Comparison of ENCODE assay signal across 1 cellular context in the genomic region with DNA sequence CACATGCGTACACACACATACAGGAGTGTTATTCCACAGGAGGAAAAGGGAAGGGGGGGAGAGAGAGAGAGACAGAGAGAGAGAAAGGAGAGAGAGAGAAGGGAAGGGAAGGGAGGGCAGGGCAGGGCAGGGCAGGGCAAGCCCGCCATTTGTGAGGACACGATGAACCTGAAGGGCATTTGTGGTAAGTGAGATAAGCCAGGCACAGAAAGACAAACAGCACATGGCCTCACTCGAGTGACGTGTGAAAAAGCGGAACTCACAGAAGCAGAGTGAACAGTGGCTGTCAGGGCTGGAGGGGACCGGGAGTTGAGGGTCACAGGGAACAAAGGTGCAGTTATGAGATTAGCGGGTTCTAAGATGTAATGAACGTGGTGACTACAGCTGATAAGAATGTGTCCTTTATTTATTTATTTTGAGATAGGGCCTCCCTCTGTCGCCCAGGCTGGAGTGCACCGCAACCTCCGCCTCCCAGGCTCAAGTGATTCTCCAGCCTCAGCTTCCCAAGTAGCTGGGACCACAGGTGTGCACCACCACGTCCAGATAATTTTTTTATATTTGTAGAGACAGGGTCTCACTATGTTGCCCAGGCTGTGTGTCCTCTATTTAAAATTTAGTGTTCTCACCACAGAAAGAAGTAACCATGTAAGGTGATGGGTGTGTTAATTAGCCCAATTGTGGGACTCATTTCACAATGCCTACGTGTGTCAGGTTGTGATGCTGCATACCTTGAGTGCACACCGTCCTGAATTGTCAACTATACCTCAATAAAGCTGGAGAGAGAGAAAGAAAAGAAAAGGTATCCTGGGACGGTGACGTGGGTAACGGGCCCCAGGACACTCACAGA.
A peak's percentile ranks its signal among the peaks of the same experiment; 100 is the strongest.
TF ChIP-seq lines count a peak whose summit lies in the region.

No MANE protein-coding gene starts in this region.

TF ChIP-seq in K562, 482 proteins besides CTCF, POLR2A, EP300 and RAD21 (continued from another document and continues in another):
- TF ChIP-seq, protein P1, sequence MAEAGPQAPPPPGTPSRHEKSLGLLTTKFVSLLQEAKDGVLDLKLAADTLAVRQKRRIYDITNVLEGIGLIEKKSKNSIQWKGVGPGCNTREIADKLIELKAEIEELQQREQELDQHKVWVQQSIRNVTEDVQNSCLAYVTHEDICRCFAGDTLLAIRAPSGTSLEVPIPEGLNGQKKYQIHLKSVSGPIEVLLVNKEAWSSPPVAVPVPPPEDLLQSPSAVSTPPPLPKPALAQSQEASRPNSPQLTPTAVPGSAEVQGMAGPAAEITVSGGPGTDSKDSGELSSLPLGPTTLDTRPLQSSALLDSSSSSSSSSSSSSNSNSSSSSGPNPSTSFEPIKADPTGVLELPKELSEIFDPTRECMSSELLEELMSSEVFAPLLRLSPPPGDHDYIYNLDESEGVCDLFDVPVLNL (CRISPR knock-in tag; IDR thresholded peaks at IDR 0.05; ENCODE audit: low read depth): no peak
- no peak for TF ChIP-seq MAFF (IDR thresholded peaks at IDR 0.05; ENCODE audit: low read length)
- TF ChIP-seq, protein P2, sequence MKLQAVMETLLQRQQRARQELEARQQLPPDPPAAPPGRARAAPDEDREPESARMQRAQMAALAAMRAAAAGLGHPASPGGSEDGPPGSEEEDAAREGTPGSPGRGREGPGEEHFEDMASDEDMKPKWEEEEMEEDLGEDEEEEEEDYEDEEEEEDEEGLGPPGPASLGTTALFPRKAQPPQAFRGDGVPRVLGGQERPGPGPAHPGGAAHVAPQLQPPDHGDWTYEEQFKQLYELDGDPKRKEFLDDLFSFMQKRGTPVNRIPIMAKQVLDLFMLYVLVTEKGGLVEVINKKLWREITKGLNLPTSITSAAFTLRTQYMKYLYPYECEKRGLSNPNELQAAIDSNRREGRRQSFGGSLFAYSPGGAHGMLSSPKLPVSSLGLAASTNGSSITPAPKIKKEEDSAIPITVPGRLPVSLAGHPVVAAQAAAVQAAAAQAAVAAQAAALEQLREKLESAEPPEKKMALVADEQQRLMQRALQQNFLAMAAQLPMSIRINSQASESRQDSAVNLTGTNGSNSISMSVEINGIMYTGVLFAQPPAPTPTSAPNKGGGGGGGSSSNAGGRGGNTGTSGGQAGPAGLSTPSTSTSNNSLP (IDR thresholded peaks at IDR 0.05; ENCODE audit: borderline replicate concordance, low read depth, low read length): no peak
- no peak for TF ChIP-seq KAT7 (CRISPR knock-in tag; IDR thresholded peaks at IDR 0.05; ENCODE audit: borderline replicate concordance)
- no peak for TF ChIP-seq TBP (optimal IDR thresholded peaks at IDR 0.05; ENCODE audit: low read depth, low read length)
- TF ChIP-seq, protein P3, sequence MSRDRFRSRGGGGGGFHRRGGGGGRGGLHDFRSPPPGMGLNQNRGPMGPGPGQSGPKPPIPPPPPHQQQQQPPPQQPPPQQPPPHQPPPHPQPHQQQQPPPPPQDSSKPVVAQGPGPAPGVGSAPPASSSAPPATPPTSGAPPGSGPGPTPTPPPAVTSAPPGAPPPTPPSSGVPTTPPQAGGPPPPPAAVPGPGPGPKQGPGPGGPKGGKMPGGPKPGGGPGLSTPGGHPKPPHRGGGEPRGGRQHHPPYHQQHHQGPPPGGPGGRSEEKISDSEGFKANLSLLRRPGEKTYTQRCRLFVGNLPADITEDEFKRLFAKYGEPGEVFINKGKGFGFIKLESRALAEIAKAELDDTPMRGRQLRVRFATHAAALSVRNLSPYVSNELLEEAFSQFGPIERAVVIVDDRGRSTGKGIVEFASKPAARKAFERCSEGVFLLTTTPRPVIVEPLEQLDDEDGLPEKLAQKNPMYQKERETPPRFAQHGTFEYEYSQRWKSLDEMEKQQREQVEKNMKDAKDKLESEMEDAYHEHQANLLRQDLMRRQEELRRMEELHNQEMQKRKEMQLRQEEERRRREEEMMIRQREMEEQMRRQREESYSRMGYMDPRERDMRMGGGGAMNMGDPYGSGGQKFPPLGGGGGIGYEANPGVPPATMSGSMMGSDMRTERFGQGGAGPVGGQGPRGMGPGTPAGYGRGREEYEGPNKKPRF (IDR thresholded peaks at IDR 0.05; ENCODE audit: low read depth, low read length): no peak
- TF ChIP-seq EZH2 (IDR thresholded peaks at IDR 0.05; ENCODE audit: borderline replicate concordance, low read depth, low read length): no peak
- TF ChIP-seq ZSCAN29 (IDR thresholded peaks at IDR 0.05): no peak
- peak; percentile 72 for TF ChIP-seq POLR2AphosphoS5 (IDR thresholded peaks at IDR 0.05; ENCODE audit: control insufficient read depth, insufficient read depth, low read depth, low read length)
- peak; percentile 86 for TF ChIP-seq CTBP1 (IDR thresholded peaks at IDR 0.05; ENCODE audit: borderline replicate concordance)
- TF ChIP-seq PHB2 (IDR thresholded peaks at IDR 0.05; ENCODE audit: low read depth): peak; percentile 95
- no peak for TF ChIP-seq KLF1 (tag; IDR thresholded peaks at IDR 0.05)
- TF ChIP-seq, protein P4, sequence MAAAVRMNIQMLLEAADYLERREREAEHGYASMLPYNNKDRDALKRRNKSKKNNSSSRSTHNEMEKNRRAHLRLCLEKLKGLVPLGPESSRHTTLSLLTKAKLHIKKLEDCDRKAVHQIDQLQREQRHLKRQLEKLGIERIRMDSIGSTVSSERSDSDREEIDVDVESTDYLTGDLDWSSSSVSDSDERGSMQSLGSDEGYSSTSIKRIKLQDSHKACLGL (CRISPR knock-in tag; IDR thresholded peaks at IDR 0.05; ENCODE audit: borderline replicate concordance, poor library complexity, severe bottlenecking): no peak
- no peak for TF ChIP-seq BDP1 (IDR thresholded peaks at IDR 0.05; ENCODE audit: insufficient read depth, insufficient read length)
- TF ChIP-seq CHD1 (IDR thresholded peaks at IDR 0.05; ENCODE audit: low read length): no peak
- peak; percentile 69 for TF ChIP-seq CREB1 (IDR thresholded peaks at IDR 0.05)
- peak; percentile 78; the same call in 1 of the 2 replicates for TF ChIP-seq CREB1 (CRISPR knock-in tag; IDR thresholded peaks at IDR 0.05)
- peak; percentile 76 for TF ChIP-seq TOE1 (IDR thresholded peaks at IDR 0.05; ENCODE audit: borderline replicate concordance)
- 0 out of 2 replicates have a peak, but pooled peaks have one; percentile 77 for TF ChIP-seq TOE1 (CRISPR knock-in tag; IDR thresholded peaks at IDR 0.05; ENCODE audit: borderline replicate concordance, low read depth)
- TF ChIP-seq TBL1XR1 (IDR thresholded peaks at IDR 0.05; ENCODE audit: low read length in 2 of 2): 0 out of 4 replicates have a peak, but pooled peaks of 1 of the 2 experiments have one; percentile 13
- TF ChIP-seq NR1H2 (CRISPR knock-in tag; IDR thresholded peaks at IDR 0.05): no peak
- no peak for TF ChIP-seq DDX20 (tag; IDR thresholded peaks at IDR 0.05; ENCODE audit: low read depth)
- TF ChIP-seq, protein P5, sequence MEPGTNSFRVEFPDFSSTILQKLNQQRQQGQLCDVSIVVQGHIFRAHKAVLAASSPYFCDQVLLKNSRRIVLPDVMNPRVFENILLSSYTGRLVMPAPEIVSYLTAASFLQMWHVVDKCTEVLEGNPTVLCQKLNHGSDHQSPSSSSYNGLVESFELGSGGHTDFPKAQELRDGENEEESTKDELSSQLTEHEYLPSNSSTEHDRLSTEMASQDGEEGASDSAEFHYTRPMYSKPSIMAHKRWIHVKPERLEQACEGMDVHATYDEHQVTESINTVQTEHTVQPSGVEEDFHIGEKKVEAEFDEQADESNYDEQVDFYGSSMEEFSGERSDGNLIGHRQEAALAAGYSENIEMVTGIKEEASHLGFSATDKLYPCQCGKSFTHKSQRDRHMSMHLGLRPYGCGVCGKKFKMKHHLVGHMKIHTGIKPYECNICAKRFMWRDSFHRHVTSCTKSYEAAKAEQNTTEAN (CRISPR knock-in tag; IDR thresholded peaks at IDR 0.05): no peak
- TF ChIP-seq SIX5 (IDR thresholded peaks at IDR 0.05; ENCODE audit: borderline replicate concordance in 1 of 2, insufficient read depth in 1 of 2, low read depth in 1 of 2, low read length in 2 of 2): no peak
- TF ChIP-seq PHF8 (IDR thresholded peaks at IDR 0.05; ENCODE audit: borderline replicate concordance, low read length): no peak
- TF ChIP-seq, protein P6, sequence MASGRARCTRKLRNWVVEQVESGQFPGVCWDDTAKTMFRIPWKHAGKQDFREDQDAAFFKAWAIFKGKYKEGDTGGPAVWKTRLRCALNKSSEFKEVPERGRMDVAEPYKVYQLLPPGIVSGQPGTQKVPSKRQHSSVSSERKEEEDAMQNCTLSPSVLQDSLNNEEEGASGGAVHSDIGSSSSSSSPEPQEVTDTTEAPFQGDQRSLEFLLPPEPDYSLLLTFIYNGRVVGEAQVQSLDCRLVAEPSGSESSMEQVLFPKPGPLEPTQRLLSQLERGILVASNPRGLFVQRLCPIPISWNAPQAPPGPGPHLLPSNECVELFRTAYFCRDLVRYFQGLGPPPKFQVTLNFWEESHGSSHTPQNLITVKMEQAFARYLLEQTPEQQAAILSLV (tag; IDR thresholded peaks at IDR 0.05): 0 out of 2 replicates have a peak, but pooled peaks have one; percentile 17
- TF ChIP-seq, protein P7, sequence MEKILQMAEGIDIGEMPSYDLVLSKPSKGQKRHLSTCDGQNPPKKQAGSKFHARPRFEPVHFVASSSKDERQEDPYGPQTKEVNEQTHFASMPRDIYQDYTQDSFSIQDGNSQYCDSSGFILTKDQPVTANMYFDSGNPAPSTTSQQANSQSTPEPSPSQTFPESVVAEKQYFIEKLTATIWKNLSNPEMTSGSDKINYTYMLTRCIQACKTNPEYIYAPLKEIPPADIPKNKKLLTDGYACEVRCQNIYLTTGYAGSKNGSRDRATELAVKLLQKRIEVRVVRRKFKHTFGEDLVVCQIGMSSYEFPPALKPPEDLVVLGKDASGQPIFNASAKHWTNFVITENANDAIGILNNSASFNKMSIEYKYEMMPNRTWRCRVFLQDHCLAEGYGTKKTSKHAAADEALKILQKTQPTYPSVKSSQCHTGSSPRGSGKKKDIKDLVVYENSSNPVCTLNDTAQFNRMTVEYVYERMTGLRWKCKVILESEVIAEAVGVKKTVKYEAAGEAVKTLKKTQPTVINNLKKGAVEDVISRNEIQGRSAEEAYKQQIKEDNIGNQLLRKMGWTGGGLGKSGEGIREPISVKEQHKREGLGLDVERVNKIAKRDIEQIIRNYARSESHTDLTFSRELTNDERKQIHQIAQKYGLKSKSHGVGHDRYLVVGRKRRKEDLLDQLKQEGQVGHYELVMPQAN (IDR thresholded peaks at IDR 0.05; ENCODE audit: borderline replicate concordance): peak; percentile 77; the same call in 1 of the 2 replicates
- TF ChIP-seq, protein P8, sequence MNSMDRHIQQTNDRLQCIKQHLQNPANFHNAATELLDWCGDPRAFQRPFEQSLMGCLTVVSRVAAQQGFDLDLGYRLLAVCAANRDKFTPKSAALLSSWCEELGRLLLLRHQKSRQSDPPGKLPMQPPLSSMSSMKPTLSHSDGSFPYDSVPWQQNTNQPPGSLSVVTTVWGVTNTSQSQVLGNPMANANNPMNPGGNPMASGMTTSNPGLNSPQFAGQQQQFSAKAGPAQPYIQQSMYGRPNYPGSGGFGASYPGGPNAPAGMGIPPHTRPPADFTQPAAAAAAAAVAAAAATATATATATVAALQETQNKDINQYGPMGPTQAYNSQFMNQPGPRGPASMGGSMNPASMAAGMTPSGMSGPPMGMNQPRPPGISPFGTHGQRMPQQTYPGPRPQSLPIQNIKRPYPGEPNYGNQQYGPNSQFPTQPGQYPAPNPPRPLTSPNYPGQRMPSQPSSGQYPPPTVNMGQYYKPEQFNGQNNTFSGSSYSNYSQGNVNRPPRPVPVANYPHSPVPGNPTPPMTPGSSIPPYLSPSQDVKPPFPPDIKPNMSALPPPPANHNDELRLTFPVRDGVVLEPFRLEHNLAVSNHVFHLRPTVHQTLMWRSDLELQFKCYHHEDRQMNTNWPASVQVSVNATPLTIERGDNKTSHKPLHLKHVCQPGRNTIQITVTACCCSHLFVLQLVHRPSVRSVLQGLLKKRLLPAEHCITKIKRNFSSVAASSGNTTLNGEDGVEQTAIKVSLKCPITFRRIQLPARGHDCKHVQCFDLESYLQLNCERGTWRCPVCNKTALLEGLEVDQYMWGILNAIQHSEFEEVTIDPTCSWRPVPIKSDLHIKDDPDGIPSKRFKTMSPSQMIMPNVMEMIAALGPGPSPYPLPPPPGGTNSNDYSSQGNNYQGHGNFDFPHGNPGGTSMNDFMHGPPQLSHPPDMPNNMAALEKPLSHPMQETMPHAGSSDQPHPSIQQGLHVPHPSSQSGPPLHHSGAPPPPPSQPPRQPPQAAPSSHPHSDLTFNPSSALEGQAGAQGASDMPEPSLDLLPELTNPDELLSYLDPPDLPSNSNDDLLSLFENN (IDR thresholded peaks at IDR 0.05; ENCODE audit: low read depth in 2 of 2, low read length in 2 of 2): peak in 1 of 2 experiments; percentile 82; a peak in 1 of 4 replicates
- TF ChIP-seq, protein P9, sequence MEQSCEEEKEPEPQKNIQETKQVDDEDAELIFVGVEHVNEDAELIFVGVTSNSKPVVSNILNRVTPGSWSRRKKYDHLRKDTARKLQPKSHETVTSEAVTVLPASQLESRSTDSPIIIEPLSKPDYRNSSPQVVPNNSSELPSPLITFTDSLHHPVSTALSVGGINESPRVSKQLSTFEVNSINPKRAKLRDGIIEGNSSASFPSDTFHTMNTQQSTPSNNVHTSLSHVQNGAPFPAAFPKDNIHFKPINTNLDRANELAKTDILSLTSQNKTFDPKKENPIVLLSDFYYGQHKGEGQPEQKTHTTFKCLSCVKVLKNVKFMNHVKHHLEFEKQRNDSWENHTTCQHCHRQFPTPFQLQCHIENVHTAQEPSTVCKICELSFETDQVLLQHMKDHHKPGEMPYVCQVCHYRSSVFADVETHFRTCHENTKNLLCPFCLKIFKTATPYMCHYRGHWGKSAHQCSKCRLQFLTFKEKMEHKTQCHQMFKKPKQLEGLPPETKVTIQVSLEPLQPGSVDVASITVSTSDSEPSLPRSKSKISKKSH (CRISPR knock-in tag; IDR thresholded peaks at IDR 0.05): no peak
- TF ChIP-seq ESRRB (CRISPR knock-in tag; IDR thresholded peaks at IDR 0.05; ENCODE audit: borderline replicate concordance): no peak
- TF ChIP-seq XRCC3 (IDR thresholded peaks at IDR 0.05): no peak
- TF ChIP-seq THRAP3 (IDR thresholded peaks at IDR 0.05; ENCODE audit: borderline replicate concordance): no peak
- TF ChIP-seq HNRNPUL1 (IDR thresholded peaks at IDR 0.05; ENCODE audit: low read length): no peak
- no peak for TF ChIP-seq EGR1 (conservative IDR thresholded peaks at IDR 0.05)
- no peak for TF ChIP-seq ZNF431 (CRISPR knock-in tag; IDR thresholded peaks at IDR 0.05)
- TF ChIP-seq NR3C1 (CRISPR knock-in tag; IDR thresholded peaks at IDR 0.05): no peak
- TF ChIP-seq, protein P10, sequence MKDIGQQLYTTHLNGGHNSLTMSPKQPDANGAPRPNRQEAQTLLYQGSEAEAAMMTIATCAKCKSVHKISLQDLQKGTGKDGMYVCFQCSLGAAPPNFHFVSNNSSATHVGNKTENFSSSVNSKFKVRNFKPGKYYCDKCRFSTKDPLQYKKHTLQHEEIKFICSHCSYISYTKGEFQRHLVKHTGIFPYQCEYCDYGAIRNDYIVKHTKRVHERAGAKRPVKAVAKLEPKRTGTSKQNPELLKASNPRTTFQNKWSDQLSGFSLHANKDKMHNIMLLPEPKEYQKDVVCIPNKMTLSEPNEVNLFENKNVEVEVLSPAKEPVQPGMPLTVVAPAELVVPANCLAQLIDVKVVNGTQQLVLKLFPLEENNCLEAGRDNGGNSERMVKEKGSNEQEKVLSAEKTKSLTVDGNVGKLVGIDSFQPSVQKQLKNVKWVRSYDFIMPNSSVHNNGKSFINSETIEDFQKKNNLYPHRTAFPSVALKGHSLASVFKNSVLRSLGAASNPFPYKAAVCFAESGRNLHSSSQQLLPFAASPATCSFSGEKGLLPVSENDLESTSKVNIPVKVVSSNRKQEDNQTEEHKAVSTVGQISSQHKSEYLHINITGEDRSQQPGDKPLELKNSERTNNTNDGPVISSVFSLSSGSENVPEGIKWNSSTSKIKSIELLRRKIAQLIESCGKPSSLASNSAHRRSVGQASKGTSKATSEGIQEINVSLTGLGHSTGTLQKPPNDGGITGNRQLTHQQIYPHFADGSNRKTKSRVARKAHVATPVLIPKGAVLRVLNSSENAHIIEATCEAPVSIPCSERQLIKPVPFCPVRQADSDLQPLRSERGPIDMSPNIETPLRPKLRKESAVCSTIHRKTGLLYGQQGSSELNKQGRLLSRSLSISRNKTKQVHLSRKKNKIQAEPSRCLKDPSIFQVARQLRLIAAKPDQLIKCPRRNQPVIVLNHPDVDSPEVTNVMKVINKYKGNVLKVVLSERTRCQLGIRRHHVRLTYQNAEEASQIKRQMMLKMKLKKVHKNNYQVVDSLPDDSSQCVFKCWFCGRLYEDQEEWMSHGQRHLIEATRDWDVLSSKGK (CRISPR knock-in tag; IDR thresholded peaks at IDR 0.05): no peak
